ENCODE assay signal across 9 cellular contexts in genomic region chr11:86978756-86979608, GRCh38. TPM values are rescaled to one million over a fixed set of nuclear protein-coding genes. Genes with fewer than 3 reads are reported as not detected.
DNase-seq lines count a peak whose midpoint lies in the region; ATAC-seq and TF ChIP-seq lines count a peak whose summit lies in the region.
"Had no signal": no experiment of that assay in that cellular context is flagged by ENCODE, and none has a peak within 500 bp of the region (broad histone marks: within the 10 kb centered on the region; RNA-seq: fewer than 3 reads in every experiment).

No MANE protein-coding gene starts in this region.

- no peak overlapping the region for H3K4me3 Mint-ChIP-seq in chondrocyte (ENCODE audit: unreplicated experiment)
- H3K4me3 Mint-ChIP-seq in naive thymus-derived CD4-positive, alpha-beta T cell: no peak overlapping the region

- DNase-seq in DMS153 treated with DMSO at 0.1 percent for 48 hours (lab: John Stamatoyannopoulos, UW; ENCODE audit: unreplicated experiment): peak; percentile 8
- DNase-seq in DMS153 (lab: John Stamatoyannopoulos, UW): no peak
- peak; percentile 15 for DNase-seq in NCI-H2196 (lab: John Stamatoyannopoulos, UW; ENCODE audit: unreplicated experiment)
- DNase-seq in chondrocyte (ENCODE audit: low spot score): no peak
- peak in 3 of 9 donors; percentile 22 to 41 (median 27) for DNase-seq in naive thymus-derived CD4-positive, alpha-beta T cell
- DNase-seq in globus pallidus (ENCODE audit: low spot score): no peak

- no peaks in the 10 kb centered on the region for H3K36me3 ChIP-seq in naive thymus-derived CD4-positive, alpha-beta T cell (ENCODE audit: control insufficient read depth in 2 of 3, insufficient read depth in 3 of 3, low read length in 3 of 3)
- H3K36me3 ChIP-seq: BLaER1 had no signal

- no peaks in the 10 kb centered on the region for H3K27me3 ChIP-seq in naive thymus-derived CD4-positive, alpha-beta T cell (ENCODE audit: control insufficient read depth in 2 of 2, insufficient read depth in 2 of 2, low read length in 2 of 2)
- H3K27me3 ChIP-seq: BLaER1 had no signal

- no peak overlapping the region for H3K27ac ChIP-seq in naive thymus-derived CD4-positive, alpha-beta T cell (ENCODE audit: low read depth, low read length)
- H3K27ac ChIP-seq: BLaER1 had no signal

- peaks cover 2% of the 10 kb centered on the region for H3K36me3 Mint-ChIP-seq in chondrocyte (ENCODE audit: low read depth)
- H3K36me3 Mint-ChIP-seq in naive thymus-derived CD4-positive, alpha-beta T cell: no peaks in the 10 kb centered on the region

- no peak overlapping the region for H3K27ac Mint-ChIP-seq in chondrocyte (ENCODE audit: unreplicated experiment)
- no peak overlapping the region for H3K27ac Mint-ChIP-seq in naive thymus-derived CD4-positive, alpha-beta T cell

- H3K4me3 ChIP-seq in naive thymus-derived CD4-positive, alpha-beta T cell (ENCODE audit: low read length): no peak overlapping the region
- H3K4me3 ChIP-seq: BLaER1 had no signal

- TF ChIP-seq CTCF in chondrocyte (IDR thresholded peaks at IDR 0.05): peak; percentile 88

- no peaks in the 10 kb centered on the region for H3K4me1 ChIP-seq in naive thymus-derived CD4-positive, alpha-beta T cell (ENCODE audit: control insufficient read depth in 2 of 2, insufficient read depth in 2 of 2, low read length in 2 of 2)

- H3K9me3 Mint-ChIP-seq in chondrocyte (ENCODE audit: low read depth): peaks cover 2% of the 10 kb centered on the region
- peaks cover 0 to 8% (median 1%) of the 10 kb centered on the region in 11 donors for H3K9me3 Mint-ChIP-seq in naive thymus-derived CD4-positive, alpha-beta T cell

- peak; percentile 78 for ATAC-seq in GM21723 (IDR thresholded peaks at IDR 0.05; ENCODE audit: unreplicated experiment)
- ATAC-seq in naive thymus-derived CD4-positive, alpha-beta T cell: peak; percentile 64
- no peak for ATAC-seq in HG02763 (IDR thresholded peaks at IDR 0.05; ENCODE audit: unreplicated experiment)

- POLR2A ChIA-PET in naive thymus-derived CD4-positive, alpha-beta T cell (lab: Charles Lee): no interaction called here

- H3K27me3 Mint-ChIP-seq in chondrocyte (ENCODE audit: low read depth): no peaks in the 10 kb centered on the region
- H3K27me3 Mint-ChIP-seq in naive thymus-derived CD4-positive, alpha-beta T cell: peaks cover 0 to 7% (median 3%) of the 10 kb centered on the region in 5 donors

- H3K9me3 ChIP-seq in naive thymus-derived CD4-positive, alpha-beta T cell (ENCODE audit: control insufficient read depth in 2 of 3, low read length in 3 of 3): no peaks in the 10 kb centered on the region
- H3K9me3 ChIP-seq: BLaER1 had no signal

- CTCF ChIA-PET in naive thymus-derived CD4-positive, alpha-beta T cell (lab: Charles Lee): no interaction called here

- intact Hi-C loops in naive thymus-derived CD4-positive, alpha-beta T cell (cut with micrococcal nuclease): loop anchor here (1.0 to 2.0 kb wide), 4 partner anchors 40 to 442 kb away; no protein-coding TSS in a partner anchor

- H3K4me1 Mint-ChIP-seq in chondrocyte (ENCODE audit: low read depth): peaks cover 16% of the 10 kb centered on the region
- H3K4me1 Mint-ChIP-seq in naive thymus-derived CD4-positive, alpha-beta T cell: no peaks in the 10 kb centered on the region

RNA-seq across cellular contexts. Expression of gene FZD4, which starts 23.8 kb away (rescaled TPM):
- 6.5 to 11.9 TPM (median 6.6 TPM) in 3 replicates for total RNA-seq in chondrocyte
- total RNA-seq in naive thymus-derived CD4-positive, alpha-beta T cell: not detected
- polyA plus RNA-seq in naive thymus-derived CD4-positive, alpha-beta T cell: not detected

RNA-seq across cellular contexts. Expression of gene TMEM135, which starts 58.8 kb away (rescaled TPM):
- 13.3 to 22.9 TPM (median 16.8 TPM) in 3 replicates for total RNA-seq in chondrocyte
- 10 to 100 TPM in 4 of 5 experiments, 1 to 10 TPM in 1; 8.3 to 26.8 (median 12.8) TPM for total RNA-seq in naive thymus-derived CD4-positive, alpha-beta T cell
- 1 to 10 TPM; 3.4 to 6.8 TPM for polyA plus RNA-seq in naive thymus-derived CD4-positive, alpha-beta T cell

Comparison
In these comparisons a context has a peak if more than half of its experiments do, and no peak if none do; other contexts are left out.
1. DNase-seq: peak in DMS153 treated with DMSO at 0.1 percent for 48 hours (single experiment) and NCI-H2196 (single experiment); none in DMS153 (single experiment), chondrocyte (single experiment) and globus pallidus (single experiment).